ENCODE assay signal across 21 cellular contexts in the genomic region with DNA sequence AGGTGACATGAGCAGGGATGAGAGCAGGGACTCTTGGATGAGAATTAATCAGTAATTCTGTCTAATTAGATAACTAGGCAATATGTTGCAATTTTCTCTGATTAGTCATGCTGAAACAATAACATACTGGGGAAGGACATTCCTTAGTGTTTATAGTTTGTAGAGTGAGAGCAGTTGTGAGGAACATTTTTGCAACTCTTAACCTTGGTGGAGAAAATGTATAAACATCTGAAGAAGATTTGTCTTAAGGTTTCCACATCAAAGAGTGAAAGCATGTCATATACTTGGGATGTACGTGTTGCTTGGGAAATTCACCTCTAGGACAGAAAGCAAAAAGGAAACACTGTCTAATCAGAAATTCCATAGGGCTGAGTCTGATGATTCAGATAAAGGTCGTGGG.
"Had no signal": no experiment of that assay in that cellular context is flagged by ENCODE, and none has a peak within 500 bp of the region (broad histone marks: within the 10 kb centered on the region; RNA-seq: fewer than 3 reads in every experiment).

No MANE protein-coding gene starts in this region.

- H3K9me3 ChIP-seq: ovary, sigmoid colon, stomach, testis, upper lobe of left lung had no signal

- ATAC-seq: effector memory CD8-positive, alpha-beta T cell; left lobe of liver had no signal

- DNase-seq: activated CD4-positive, alpha-beta T cell treated with anti-CD3 and anti-CD28 coated beads for 1 hour; activated CD4-positive, alpha-beta T cell treated with anti-CD3 and anti-CD28 coated beads, Interleukin-2, amount 50 U/mL, for 4 hours; activated naive CD4-positive, alpha-beta T cell treated with anti-CD3 and anti-CD28 coated beads, Interleukin-2, amount 10 ng/mL, durations not matched to agents 7 days and 5 days; cerebellar nuclear complex; effector memory CD8-positive, alpha-beta T cell; foreskin melanocyte; mammary epithelial cell; naive B cell; ovary; sigmoid colon; stimulated activated CD4-positive, alpha-beta T cell treated with anti-CD3 and anti-CD28 coated beads, Interleukin-1b, Interleukin-23, amount 100 ng/mL, for 48 hours; stomach; T-cell; testis; upper lobe of left lung had no signal

- H2AFZ ChIP-seq: neural progenitor cell had no signal

- H3K36me3 Mint-ChIP-seq: activated naive CD4-positive, alpha-beta T cell treated with anti-CD3 and anti-CD28 coated beads, Interleukin-2, amount 10 ng/mL, durations not matched to agents 7 days and 5 days; brain; neural progenitor cell; T-cell had no signal

- H3K4me1 Mint-ChIP-seq: activated naive CD4-positive, alpha-beta T cell treated with anti-CD3 and anti-CD28 coated beads, Interleukin-2, amount 10 ng/mL, durations not matched to agents 7 days and 5 days; brain; naive B cell; neural progenitor cell; T-cell had no signal

- H3K27me3 ChIP-seq: neural progenitor cell, ovary, sigmoid colon, stomach, testis, upper lobe of left lung had no signal

- H3K4me1 ChIP-seq: stomach, testis, upper lobe of left lung had no signal

- H3K27ac ChIP-seq: neural progenitor cell, ovary, sigmoid colon, stomach, testis, upper lobe of left lung, VCaP had no signal

- H3K9me3 Mint-ChIP-seq: activated naive CD4-positive, alpha-beta T cell treated with anti-CD3 and anti-CD28 coated beads, Interleukin-2, amount 10 ng/mL, durations not matched to agents 7 days and 5 days; activated T-helper 2 cell treated with anti-CD3 and anti-CD28 coated beads, Interferon-gamma antibody, Interleukin-2, Interleukin-4, amounts not matched to agents 10 μg/mL and 5 μg/mL and 100 μg/mL, durations not matched to agents 14 hours and 24 hours and 36 hours had no signal

- H3K4me3 Mint-ChIP-seq: activated naive CD4-positive, alpha-beta T cell treated with anti-CD3 and anti-CD28 coated beads, Interleukin-2, amount 10 ng/mL, durations not matched to agents 7 days and 5 days; brain; dendritic cell treated with granulocyte-macrophage colony-stimulating factor and Interleukin-4, amounts not matched to agents 40 ng/mL and 50 ng/mL, for 4 days; effector memory CD8-positive, alpha-beta T cell; naive B cell; neural progenitor cell; T-cell had no signal

- H3K9ac ChIP-seq: neural progenitor cell had no signal

- H3K4me2 ChIP-seq: neural progenitor cell had no signal

- H3K27ac Mint-ChIP-seq: activated naive CD4-positive, alpha-beta T cell treated with anti-CD3 and anti-CD28 coated beads, Interleukin-2, amount 10 ng/mL, durations not matched to agents 7 days and 5 days; activated T-helper 2 cell treated with anti-CD3 and anti-CD28 coated beads, Interferon-gamma antibody, Interleukin-2, Interleukin-4, amounts not matched to agents 10 μg/mL and 5 μg/mL and 100 μg/mL, durations not matched to agents 14 hours and 24 hours and 36 hours; brain; dendritic cell treated with granulocyte-macrophage colony-stimulating factor and Interleukin-4, amounts not matched to agents 40 ng/mL and 50 ng/mL, for 4 days; effector memory CD8-positive, alpha-beta T cell; naive B cell; neural progenitor cell; T-cell had no signal

- H3K36me3 ChIP-seq: neural progenitor cell, ovary, sigmoid colon, stomach, upper lobe of left lung had no signal

- H3K27me3 Mint-ChIP-seq: activated naive CD4-positive, alpha-beta T cell treated with anti-CD3 and anti-CD28 coated beads, Interleukin-2, amount 10 ng/mL, durations not matched to agents 7 days and 5 days; brain; dendritic cell treated with granulocyte-macrophage colony-stimulating factor and Interleukin-4, amounts not matched to agents 40 ng/mL and 50 ng/mL, for 4 days; effector memory CD8-positive, alpha-beta T cell; T-cell had no signal

- H3K4me3 ChIP-seq: neural progenitor cell, ovary, sigmoid colon, stomach, testis, upper lobe of left lung had no signal
